Comparison of ENCODE assay signal across 18 cellular contexts in the genomic region with DNA sequence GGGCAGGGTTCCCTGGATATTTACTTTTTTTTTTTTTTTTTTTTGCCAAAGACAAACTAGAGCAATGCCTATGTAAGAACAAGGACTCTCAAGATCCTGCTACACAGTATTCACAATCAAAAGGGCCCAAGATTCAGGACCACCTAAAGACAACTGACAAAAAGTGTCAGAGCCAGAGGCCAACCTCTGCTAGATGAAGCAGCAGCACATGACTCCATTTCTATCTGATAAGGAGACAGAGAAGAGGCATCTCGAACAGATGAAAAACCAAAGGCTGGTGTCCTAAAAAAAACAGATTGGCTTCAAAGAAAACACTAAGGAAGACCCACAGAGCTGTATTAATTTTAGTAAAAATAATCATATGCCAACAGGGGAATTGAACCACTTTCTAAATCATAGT. TPM values are rescaled to one million over a fixed set of nuclear protein-coding genes. Genes with fewer than 3 reads are reported as not detected.
DNase-seq lines count a peak whose midpoint lies in the region; ATAC-seq, FAIRE-seq and TF ChIP-seq lines count a peak whose summit lies in the region.
"Had no signal": no experiment of that assay in that cellular context is flagged by ENCODE, and none has a peak within 500 bp of the region (broad histone marks: within the 10 kb centered on the region; RNA-seq: fewer than 3 reads in every experiment).

No MANE protein-coding gene starts in this region.

- peaks cover 88% of the 10 kb centered on the region for H3K36me3 Mint-ChIP-seq in activated T-cell treated with anti-CD3 and anti-CD28 coated beads, Interleukin-2, amount 50 U/mL, for 24 hours (ENCODE audit: low read depth)
- no peaks in the 10 kb centered on the region for H3K36me3 Mint-ChIP-seq in stimulated activated effector memory CD8-positive, alpha-beta T cell treated with anti-CD3 and anti-CD28 coated beads, Interleukin-12 subunit alpha, Interleukin-12 subunit beta, amount 100 ng/mL, for 72 hours

- TF ChIP-seq RAD21 in K562 (CRISPR knock-in tag; conservative IDR thresholded peaks at IDR 0.05 in 1 of 2, IDR thresholded peaks at IDR 0.05 in 1 of 2), result no peak

- intact Hi-C loops in K562 (cut with micrococcal nuclease), result no loop called here

- H3K27ac ChIP-seq in Karpas-422 (ENCODE audit: low read length) (peak overlapping the region; percentile 94), K562 (ENCODE audit: extremely low read depth, low read depth, low read length) (no peak overlapping the region)
- H3K27ac ChIP-seq: KMS-11, PC-9 had no signal

- H3K9me2 ChIP-seq in Karpas-422 (replicated peaks; ENCODE audit: insufficient read depth, low read length), result no peaks in the 10 kb centered on the region

- H3K36me3 ChIP-seq in Karpas-422 (ENCODE audit: insufficient read depth, low read length), result peaks cover 48% of the 10 kb centered on the region
- peaks cover 40% of the 10 kb centered on the region for H3K36me3 ChIP-seq in K562 (ENCODE audit: control insufficient read depth, insufficient read depth, low read length)
- H3K36me3 ChIP-seq: BE2C had no signal

- in situ Hi-C loops in K562 (cut with MboI), result no loop called here

- BruUV-seq in K562 (replicated peaks; lab: Mats Ljungman, UMichigan), result no TSS peak

- H3K4me2 ChIP-seq in Karpas-422 (ENCODE audit: low read depth, low read length, poor library complexity, severe bottlenecking) (no peak overlapping the region), K562 (ENCODE audit: insufficient read depth, low read length) (no peak overlapping the region)
- H3K4me2 ChIP-seq: KMS-11, PC-9 had no signal

- no peak for TF ChIP-seq POLR2A in K562 (conservative IDR thresholded peaks at IDR 0.05)

- H2AFZ ChIP-seq in Karpas-422 (ENCODE audit: low read length) (no peak overlapping the region), K562 (ENCODE audit: low read depth, low read length) (no peak overlapping the region)
- H2AFZ ChIP-seq: PC-9 had no signal

- H3K79me2 ChIP-seq in Karpas-422 (ENCODE audit: low read length) (peaks cover 57% of the 10 kb centered on the region), K562 (ENCODE audit: control insufficient read depth, insufficient read depth, low read length) (no peaks in the 10 kb centered on the region)

- H3K27me3 Mint-ChIP-seq in activated T-cell treated with anti-CD3 and anti-CD28 coated beads, Interleukin-2, amount 50 U/mL, for 24 hours, result no peaks in the 10 kb centered on the region

- H3K9me3 ChIP-seq in Karpas-422 (ENCODE audit: low read length), result no peaks in the 10 kb centered on the region
- no peaks in the 10 kb centered on the region for H3K9me3 ChIP-seq in K562 (replicated peaks; ENCODE audit: control insufficient read depth, insufficient read depth, low read depth, low read length)
- H3K9me3 ChIP-seq: BE2C had no signal

- H4K20me1 ChIP-seq in Karpas-422 (ENCODE audit: insufficient read depth, low read depth, low read length) (no peaks in the 10 kb centered on the region), K562 (replicated peaks; ENCODE audit: control insufficient read depth, insufficient read depth, low read length) (no peaks in the 10 kb centered on the region)

- whole genome bisulfite sequencing in K562 (ENCODE audit: insufficient coverage, low coverage, missing lambda C conversion rate), result 19% methylated on average over 1 of the region's 1 CpG

- no peak overlapping the region for H3K9ac ChIP-seq in Karpas-422 (ENCODE audit: low read length)
- H3K9ac ChIP-seq in K562 (ENCODE audit: insufficient read depth in 1 of 2, low read depth in 2 of 2, low read length in 2 of 2), result no peak overlapping the region
- H3K9ac ChIP-seq: KMS-11 had no signal

- H3K27me3 ChIP-seq in Karpas-422 (ENCODE audit: low read length) (no peaks in the 10 kb centered on the region), K562 (ENCODE audit: control insufficient read depth in 2 of 2, insufficient read depth in 2 of 2, low read length in 2 of 2) (no peaks in the 10 kb centered on the region)
- H3K27me3 ChIP-seq: BE2C had no signal

- ATAC-seq in K562, result peak; percentile 32; the same call in 2 of the 3 replicates
- no peak for ATAC-seq in stimulated activated effector memory CD8-positive, alpha-beta T cell treated with anti-CD3 and anti-CD28 coated beads, Interleukin-12 subunit alpha, Interleukin-12 subunit beta, amount 100 ng/mL, for 72 hours
- no peak for ATAC-seq in GM21786 (IDR thresholded peaks at IDR 0.05; ENCODE audit: unreplicated experiment)
- ATAC-seq: CD8-positive, alpha-beta T cell had no signal

- H3K4me1 ChIP-seq in Karpas-422 (ENCODE audit: low read length) (peaks cover 44% of the 10 kb centered on the region), K562 (replicated peaks in 1 of 2; ENCODE audit: control insufficient read depth in 2 of 2, insufficient read depth in 2 of 2, low read length in 2 of 2) (peaks cover 0 to 3% of the 10 kb centered on the region in 2 experiments; a peak in 1 of 5 replicates)
- H3K4me1 ChIP-seq: BE2C had no signal

- POLR2A ChIA-PET in K562 (lab: Yijun Ruan, JAX), result interaction anchor here (1.1 to 2.1 kb wide), 4 partner anchors 9 to 324 kb away, joined by 3 to 8 read pairs (median 4); no protein-coding TSS in a partner anchor

- no peaks in the 10 kb centered on the region for H3K9me1 ChIP-seq in K562 (ENCODE audit: control insufficient read depth, insufficient read depth, low read length)

- DNase-seq in activated T-cell treated with anti-CD3 and anti-CD28 coated beads, Interleukin-2, amount 50 U/mL, for 24 hours, result no peak
- DNase-seq in activated T-cell treated with anti-CD3 and anti-CD28 coated beads, Interleukin-2, amount 50 U/mL, for 1 hour, result no peak
- DNase-seq in Karpas-422 (no peak), K562 (ENCODE audit: extremely low read depth in 1 of 4, low spot score in 3 of 4) (no peak), NCI-H1092 treated with DMSO at 0.1 percent for 48 hours (lab: John Stamatoyannopoulos, UW) (no peak), CD1c-positive myeloid dendritic cell (ENCODE audit: extremely low spot score) (no peak)
- no peak for DNase-seq in stimulated activated effector memory CD8-positive, alpha-beta T cell treated with anti-CD3 and anti-CD28 coated beads, Interleukin-12 subunit alpha, Interleukin-12 subunit beta, amount 100 ng/mL, for 72 hours (ENCODE audit: low spot score in 2 of 2)
- DNase-seq: BE2C; CD8-positive, alpha-beta T cell; GOT3; NCI-H1048; NCI-H1436 treated with DMSO at 0.1 percent for 48 hours; NCI-H2029; NCI-H345; NCI-H524 treated with DMSO at 0.1 percent for 48 hours; PC-9 had no signal

- TF ChIP-seq CTCF in K562 (IDR thresholded peaks at IDR 0.05 in 2 of 3, conservative IDR thresholded peaks at IDR 0.05 in 1 of 3; ENCODE audit: insufficient read depth in 2 of 3, low read depth in 1 of 3, low read length in 3 of 3), result no peak

- no peak overlapping the region for H3K4me3 Mint-ChIP-seq in activated T-cell treated with anti-CD3 and anti-CD28 coated beads, Interleukin-2, amount 50 U/mL, for 24 hours
- no peak overlapping the region for H3K4me3 Mint-ChIP-seq in stimulated activated effector memory CD8-positive, alpha-beta T cell treated with anti-CD3 and anti-CD28 coated beads, Interleukin-12 subunit alpha, Interleukin-12 subunit beta, amount 100 ng/mL, for 72 hours
- H3K4me3 Mint-ChIP-seq: CD8-positive, alpha-beta T cell had no signal

- TF ChIP-seq EP300 in K562 (IDR thresholded peaks at IDR 0.05; ENCODE audit: low read length), result no peak

- CTCF ChIA-PET in K562 (lab: Yijun Ruan, JAX; ENCODE audit: low intra/inter-chr PET ratio), result no interaction called here

- FAIRE-seq in K562 (lab: Jason Lieb, UNC), result no peak

- H3K9me3 Mint-ChIP-seq in activated T-cell treated with anti-CD3 and anti-CD28 coated beads, Interleukin-2, amount 50 U/mL, for 24 hours, result no peaks in the 10 kb centered on the region
- no peaks in the 10 kb centered on the region for H3K9me3 Mint-ChIP-seq in stimulated activated effector memory CD8-positive, alpha-beta T cell treated with anti-CD3 and anti-CD28 coated beads, Interleukin-12 subunit alpha, Interleukin-12 subunit beta, amount 100 ng/mL, for 72 hours
- H3K9me3 Mint-ChIP-seq: CD8-positive, alpha-beta T cell had no signal

- peak overlapping the region; percentile 3 for H3K27ac Mint-ChIP-seq in activated T-cell treated with anti-CD3 and anti-CD28 coated beads, Interleukin-2, amount 50 U/mL, for 24 hours
- peak overlapping the region; percentile 83 for H3K27ac Mint-ChIP-seq in stimulated activated effector memory CD8-positive, alpha-beta T cell treated with anti-CD3 and anti-CD28 coated beads, Interleukin-12 subunit alpha, Interleukin-12 subunit beta, amount 100 ng/mL, for 72 hours

- H3K4me3 ChIP-seq in Karpas-422 (ENCODE audit: low read length), result no peak overlapping the region
- no peak overlapping the region for H3K4me3 ChIP-seq in K562
- H3K4me3 ChIP-seq: PC-9 had no signal

- peaks cover 28% of the 10 kb centered on the region for H3K4me1 Mint-ChIP-seq in activated T-cell treated with anti-CD3 and anti-CD28 coated beads, Interleukin-2, amount 50 U/mL, for 24 hours (ENCODE audit: low read depth)
- peaks cover 28% of the 10 kb centered on the region for H3K4me1 Mint-ChIP-seq in stimulated activated effector memory CD8-positive, alpha-beta T cell treated with anti-CD3 and anti-CD28 coated beads, Interleukin-12 subunit alpha, Interleukin-12 subunit beta, amount 100 ng/mL, for 72 hours

TF ChIP-seq in K562, 482 proteins besides CTCF, POLR2A, EP300 and RAD21 (continues in another document):
- TF ChIP-seq DPF2 (IDR thresholded peaks at IDR 0.05), result no peak

RNA-seq across cellular contexts. Expression of gene CMTM6, which starts 20.0 kb away (rescaled TPM):
- 73.4 and 171 TPM in 2 replicates for total RNA-seq in Karpas-422 (2014; rRNA removed; shearing (Covaris generic); ENCODE audit: low replicate concordance)
- total RNA-seq in K562 (2011; cell fraction: chromatin; rRNA removed; ENCODE audit: low replicate concordance), result 12.5 and 35.1 TPM in 2 replicates
- total RNA-seq in K562 (2011; cell fraction: nucleolus; rRNA removed), result 11.8 and 13.0 TPM in 2 replicates
- 29.2 and 59.8 TPM in 2 replicates for total RNA-seq in K562 (2011; cell fraction: nucleoplasm; rRNA removed)
- 13.1 and 14.9 TPM in 2 replicates for total RNA-seq in K562 (2014; rRNA removed)
- total RNA-seq in K562 (2014; rRNA removed; fragmentation: Illumina TruSeq; extraction: Trizol), result 30.2 and 36.6 TPM in 2 replicates
- 35.5 and 39.7 TPM in 2 replicates for total RNA-seq in K562 (2015; rRNA removed; fragmentation: Illumina TruSeq; extraction: Trizol)
- total RNA-seq in K562 (2021), result 19.5 TPM in 2 replicates
- polyA plus RNA-seq in K562 (2011; rRNA removed), result 19.0 and 27.8 TPM in 2 replicates
- 5.3 and 11.6 TPM in 2 replicates for polyA plus RNA-seq in K562 (2011; cell fraction: cytosol; rRNA removed)
- 5.5 and 9.9 TPM in 2 replicates for polyA plus RNA-seq in K562 (2011; cell fraction: nucleus; rRNA removed)
- polyA plus RNA-seq in K562 (2012), result 18.1 and 19.3 TPM in 2 replicates
- 18.9 and 21.3 TPM in 2 replicates for polyA plus RNA-seq in K562 (2014; fragmentation: Illumina TruSeq; extraction: Trizol)
- 1 to 10 TPM; 8.9 to 9.2 TPM for polyA plus RNA-seq in K562 (2014; fragmentation: Nextera tagmentation; extraction: Ambion mirVana)
- polyA plus RNA-seq in K562 (2014; rRNA removed), result 19.5 and 21.8 TPM in 2 replicates
- polyA minus RNA-seq in K562 (2011; rRNA and poly(A)+ RNA removed), result 20.5 and 22.6 TPM in 2 replicates
- polyA minus RNA-seq in K562 (2011; cell fraction: cytosol; rRNA and poly(A)+ RNA removed), result 5.8 and 9.8 TPM in 2 replicates
- polyA minus RNA-seq in K562 (2011; cell fraction: nucleus; rRNA and poly(A)+ RNA removed), result 4.2 and 7.9 TPM in 2 replicates
